ENCODE assay signal across 18 cellular contexts in genomic region chr10:48031390-48031789, GRCh38. TPM values are rescaled to one million over a fixed set of nuclear protein-coding genes. Genes with fewer than 3 reads are reported as not detected.
"Had no signal": no experiment of that assay in that cellular context is flagged by ENCODE, and none has a peak within 500 bp of the region (broad histone marks: within the 10 kb centered on the region; RNA-seq: fewer than 3 reads in every experiment).

No MANE protein-coding gene starts in this region.

RNA-seq across cellular contexts. Expression of gene FAM25C, which starts 31.8 kb away (rescaled TPM):
- total RNA-seq: heart right ventricle; hepatocyte; left ventricle myocardium inferior; mammary epithelial cell; mucosa of gallbladder; naive thymus-derived CD8-positive, alpha-beta T cell; neural crest cell; osteoblast; pancreas; psoas muscle; skeletal muscle tissue; smooth muscle cell; testis; thyroid gland; transverse colon; upper lobe of left lung; urinary bladder; vagina had no signal
- polyA plus RNA-seq: heart right ventricle; hepatocyte; naive thymus-derived CD8-positive, alpha-beta T cell; pancreas; smooth muscle cell; urinary bladder had no signal
